Comparison of ENCODE assay signal across 8 cellular contexts in the genomic region with DNA sequence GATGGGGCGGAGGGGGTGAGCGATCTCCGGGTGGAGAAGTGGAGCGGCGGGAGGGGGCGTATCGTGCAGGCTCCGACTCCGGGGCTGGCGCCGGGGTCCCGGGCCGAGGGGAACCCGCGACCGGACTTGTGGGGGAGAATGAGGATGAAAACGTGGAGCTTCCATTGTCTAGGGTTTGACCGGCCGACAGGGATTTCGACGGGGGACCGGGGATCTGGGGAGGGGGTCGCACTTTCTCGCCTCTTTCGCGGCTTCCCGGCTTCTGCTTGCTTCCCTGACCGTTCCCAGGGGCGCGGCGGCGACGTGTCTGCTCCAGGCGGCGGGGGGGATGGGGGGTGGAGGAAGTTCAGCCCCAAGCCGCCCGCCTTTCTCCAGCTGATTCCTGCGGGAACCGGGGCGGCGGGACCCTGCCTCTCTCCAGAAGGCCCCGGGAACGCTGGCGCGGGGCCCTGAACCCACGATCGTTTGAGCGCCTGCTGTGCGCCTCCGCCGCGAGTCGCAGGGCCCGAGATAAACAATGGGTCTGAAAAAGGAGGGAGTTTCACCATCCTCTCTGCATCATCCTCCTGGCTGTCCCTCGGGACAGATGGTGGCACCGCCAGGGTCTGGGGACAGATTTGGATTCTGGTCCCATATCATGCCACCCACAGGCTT. TPM values are rescaled to one million over a fixed set of nuclear protein-coding genes. Genes with fewer than 3 reads are reported as not detected.
DNase-seq lines count a peak whose midpoint lies in the region; ATAC-seq, FAIRE-seq and TF ChIP-seq lines count a peak whose summit lies in the region.

No MANE protein-coding gene starts in this region.

- H3K27me3 Mint-ChIP-seq in astrocyte (ENCODE audit: low read depth, unreplicated experiment) = no peaks in the 10 kb centered on the region

- DNase-seq in NCI-H2029 (lab: John Stamatoyannopoulos, UW) = peak; percentile 49
- no peak for DNase-seq in NCI-H2029 treated with DMSO at 0.1 percent for 48 hours (lab: John Stamatoyannopoulos, UW)
- DNase-seq in NCI-H2227 (lab: John Stamatoyannopoulos, UW; ENCODE audit: unreplicated experiment) = peak; percentile 41
- DNase-seq in astrocyte (ENCODE audit: low read depth) = no peak
- DNase-seq in stimulated activated naive CD4-positive, alpha-beta T cell treated with Interleukin-2 at 50 U/mL for 16 hours (lab: John Stamatoyannopoulos, UW) = no peak

- no peak for TF ChIP-seq CTCF in astrocyte (IDR thresholded peaks at IDR 0.05; ENCODE audit: insufficient read depth, low read depth, low read length)

- no peak for ATAC-seq in GM18909 (IDR thresholded peaks at IDR 0.05; ENCODE audit: poor library complexity, unreplicated experiment)

- H3K4me1 ChIP-seq in astrocyte (ENCODE audit: insufficient read depth, low read length) = peaks cover 41% of the 10 kb centered on the region
- H3K4me1 ChIP-seq in iPS-15b (ENCODE audit: control insufficient read depth, insufficient read depth, low read length) = peaks cover 20% of the 10 kb centered on the region
- H3K4me1 ChIP-seq in skeletal muscle satellite cell (ENCODE audit: control insufficient read depth, insufficient read depth, low read length) = peaks cover 33% of the 10 kb centered on the region

- H3K9me3 Mint-ChIP-seq in astrocyte (ENCODE audit: unreplicated experiment) = no peaks in the 10 kb centered on the region

- H3K36me3 Mint-ChIP-seq in astrocyte (ENCODE audit: low read depth, unreplicated experiment) = peaks cover 12% of the 10 kb centered on the region

- H3K27me3 ChIP-seq in astrocyte (ENCODE audit: insufficient read depth, low read length) (no peaks in the 10 kb centered on the region), iPS-15b (ENCODE audit: control insufficient read depth, insufficient read depth, low read length) (no peaks in the 10 kb centered on the region), skeletal muscle satellite cell (ENCODE audit: control insufficient read depth, insufficient read depth, low read length) (no peaks in the 10 kb centered on the region)

- peak overlapping the region; percentile 100 for H3K9ac ChIP-seq in astrocyte (ENCODE audit: low read length)
- peak overlapping the region; percentile 92 for H3K9ac ChIP-seq in iPS-15b (ENCODE audit: low read depth, low read length)
- peak overlapping the region; percentile 99 for H3K9ac ChIP-seq in skeletal muscle satellite cell (ENCODE audit: low read depth, low read length)

- H3K4me1 Mint-ChIP-seq in astrocyte (ENCODE audit: low read depth, unreplicated experiment) = peaks cover 35% of the 10 kb centered on the region

- H3K4me2 ChIP-seq in astrocyte (ENCODE audit: low read length) (peak overlapping the region; percentile 99), skeletal muscle satellite cell (ENCODE audit: low read length) (peak overlapping the region; percentile 99)

- H3K9me3 ChIP-seq in astrocyte (ENCODE audit: insufficient read depth, low read depth, low read length) (no peaks in the 10 kb centered on the region), iPS-15b (ENCODE audit: control insufficient read depth, insufficient read depth, low read length) (no peaks in the 10 kb centered on the region), skeletal muscle satellite cell (replicated peaks; ENCODE audit: low read length) (no peaks in the 10 kb centered on the region)

- peak overlapping the region; percentile 96 for H3K4me3 ChIP-seq in astrocyte (ENCODE audit: insufficient read depth, low read depth, low read length)
- peak overlapping the region; percentile 82 for H3K4me3 ChIP-seq in iPS-15b (ENCODE audit: low read depth, low read length)
- peak overlapping the region; percentile 83 for H3K4me3 ChIP-seq in skeletal muscle satellite cell (ENCODE audit: low read length)

- FAIRE-seq in astrocyte (lab: Jason Lieb, UNC) = no peak

- peaks cover 32% of the 10 kb centered on the region for H4K20me1 ChIP-seq in astrocyte (ENCODE audit: insufficient read depth, low read length)

- H3K36me3 ChIP-seq in astrocyte (ENCODE audit: insufficient read depth, low read length) = peaks cover 18% of the 10 kb centered on the region
- peaks cover 13% of the 10 kb centered on the region for H3K36me3 ChIP-seq in iPS-15b (ENCODE audit: control insufficient read depth, insufficient read depth, low read length)
- H3K36me3 ChIP-seq in skeletal muscle satellite cell (ENCODE audit: insufficient read depth, low read length) = peaks cover 49% of the 10 kb centered on the region

- H3K27ac ChIP-seq in astrocyte (ENCODE audit: low read depth, low read length) = peak overlapping the region; percentile 98

- no peak overlapping the region for H2AFZ ChIP-seq in astrocyte (ENCODE audit: low read depth, low read length)

- H3K4me3 Mint-ChIP-seq in astrocyte (ENCODE audit: unreplicated experiment) = peak overlapping the region; percentile 95

- H3K27ac Mint-ChIP-seq in astrocyte (ENCODE audit: unreplicated experiment) = peak overlapping the region; percentile 91

- H3K79me2 ChIP-seq in astrocyte (ENCODE audit: insufficient read depth, low read length) = peaks cover 74% of the 10 kb centered on the region

RNA-seq across cellular contexts. Expression of gene TPM4, which starts 0.8 kb away (rescaled TPM):
- 811 and 843 TPM in 2 replicates for total RNA-seq in astrocyte
- 950 and 979 TPM in 2 replicates for total RNA-seq in skeletal muscle satellite cell (2012; rRNA removed)

RNA-seq across cellular contexts. Expression of gene RAB8A, which starts 34.6 kb away (rescaled TPM):
- total RNA-seq in astrocyte = 80.5 and 82.8 TPM in 2 replicates
- 69.0 and 80.6 TPM in 2 replicates for total RNA-seq in skeletal muscle satellite cell (2012; rRNA removed)

Comparison
In these comparisons a context has a peak if more than half of its experiments do, and no peak if none do; other contexts are left out.
1. DNase-seq: peak in NCI-H2029 (single experiment) and NCI-H2227 (single experiment); none in NCI-H2029 treated with DMSO at 0.1 percent for 48 hours (single experiment), astrocyte (single experiment) and stimulated activated naive CD4-positive, alpha-beta T cell treated with Interleukin-2 at 50 U/mL for 16 hours (single experiment).
2. Peak in every context shown above with its lines, with median percentiles within 50 percentile points of each other: H3K4me3 ChIP-seq and H3K9ac ChIP-seq.